Comparison of ENCODE assay signal across 1 cellular context in genomic region chr2:231633259-231633976, GRCh38.
TF ChIP-seq lines count a peak whose summit lies in the region.

No MANE protein-coding gene starts in this region.

TF ChIP-seq in A549, 52 proteins besides CTCF, POLR2A, EP300 and RAD21 (continued from another document):
- TF ChIP-seq FOSL2 (IDR thresholded peaks at IDR 0.05) (no peak), FOSL2 (CRISPR knock-in tag; IDR thresholded peaks at IDR 0.05) (no peak), RARB (CRISPR knock-in tag; IDR thresholded peaks at IDR 0.05) (no peak), FOSB (CRISPR knock-in tag; IDR thresholded peaks at IDR 0.05) (no peak), CHD4 (IDR thresholded peaks at IDR 0.05; ENCODE audit: borderline replicate concordance) (no peak)
- TF ChIP-seq, protein P1, sequence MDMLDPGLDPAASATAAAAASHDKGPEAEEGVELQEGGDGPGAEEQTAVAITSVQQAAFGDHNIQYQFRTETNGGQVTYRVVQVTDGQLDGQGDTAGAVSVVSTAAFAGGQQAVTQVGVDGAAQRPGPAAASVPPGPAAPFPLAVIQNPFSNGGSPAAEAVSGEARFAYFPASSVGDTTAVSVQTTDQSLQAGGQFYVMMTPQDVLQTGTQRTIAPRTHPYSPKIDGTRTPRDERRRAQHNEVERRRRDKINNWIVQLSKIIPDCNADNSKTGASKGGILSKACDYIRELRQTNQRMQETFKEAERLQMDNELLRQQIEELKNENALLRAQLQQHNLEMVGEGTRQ (IDR thresholded peaks at IDR 0.05): no peak
- TF ChIP-seq, protein P2, sequence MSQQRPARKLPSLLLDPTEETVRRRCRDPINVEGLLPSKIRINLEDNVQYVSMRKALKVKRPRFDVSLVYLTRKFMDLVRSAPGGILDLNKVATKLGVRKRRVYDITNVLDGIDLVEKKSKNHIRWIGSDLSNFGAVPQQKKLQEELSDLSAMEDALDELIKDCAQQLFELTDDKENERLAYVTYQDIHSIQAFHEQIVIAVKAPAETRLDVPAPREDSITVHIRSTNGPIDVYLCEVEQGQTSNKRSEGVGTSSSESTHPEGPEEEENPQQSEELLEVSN (IDR thresholded peaks at IDR 0.05; ENCODE audit: borderline replicate concordance, low read depth): no peak
TF ChIP-seq in A549: peak in this region for 0.
